Comparison of ENCODE assay signal across 24 cellular contexts in the genomic region with DNA sequence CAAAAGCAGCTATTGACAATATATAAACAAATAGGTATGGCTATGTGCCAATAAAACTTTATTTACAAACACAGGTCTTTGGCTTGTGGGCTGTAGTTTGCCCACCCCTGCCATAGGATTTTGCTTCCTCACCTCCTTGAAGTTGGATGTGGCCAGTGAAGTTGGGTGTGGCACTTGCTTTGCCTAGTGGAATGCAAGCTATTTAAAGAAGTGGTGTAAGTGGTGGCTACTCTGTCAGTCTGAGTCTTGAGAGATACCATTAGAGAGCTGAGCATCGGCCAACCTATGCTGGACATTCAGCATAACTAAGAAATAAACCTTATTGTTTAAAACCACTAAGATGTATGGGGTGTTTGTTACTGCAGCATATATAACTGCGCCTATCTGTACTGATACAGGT.
DNase-seq lines count a peak whose midpoint lies in the region; ATAC-seq, FAIRE-seq and TF ChIP-seq lines count a peak whose summit lies in the region.
"Had no signal": no experiment of that assay in that cellular context is flagged by ENCODE, and none has a peak within 500 bp of the region (broad histone marks: within the 10 kb centered on the region; RNA-seq: fewer than 3 reads in every experiment).

No MANE protein-coding gene starts in this region.

- no peak overlapping the region for H2AK5ac ChIP-seq in mesendoderm (ENCODE audit: low read length)

- no peak overlapping the region for H2BK15ac ChIP-seq in mesendoderm (replicated peaks; ENCODE audit: low read depth)

- POLR2A ChIA-PET in PC-3 (lab: Charles Lee; ENCODE audit: unreplicated experiment) (no interaction called here), RWPE1 (lab: Yijun Ruan, JAX; ENCODE audit: low non-redundant PET) (no interaction called here)

- no peak for TF ChIP-seq EP300 in esophagus muscularis mucosa (IDR thresholded peaks at IDR 0.05)

- H3K4me2 ChIP-seq in mesendoderm (ENCODE audit: low read length) (no peak overlapping the region), PC-3 (ENCODE audit: low read length) (no peak overlapping the region)
- H3K4me2 ChIP-seq: A549; BLaER1 treated with 17β-estradiol and CSF1 and Interleukin-3, amounts not matched to agents 10 nM and 100 nM had no signal

- CTCF ChIA-PET in PC-3 (lab: Charles Lee): no interaction called here
- CTCF ChIA-PET in RWPE1 (lab: Yijun Ruan, JAX): no interaction called here

- no peak overlapping the region for H3K4ac ChIP-seq in mesendoderm (ENCODE audit: low read depth, low read length)

- H3K9ac ChIP-seq in mesendoderm (ENCODE audit: low read length): no peak overlapping the region
- no peak overlapping the region for H3K9ac ChIP-seq in PC-3 (ENCODE audit: low read length)
- H3K9ac ChIP-seq: BLaER1 treated with 17β-estradiol and CSF1 and Interleukin-3, amounts not matched to agents 10 nM and 100 nM had no signal

- no peaks in the 10 kb centered on the region for H3K36me3 ChIP-seq in heart left ventricle
- no peaks in the 10 kb centered on the region for H3K36me3 ChIP-seq in esophagus muscularis mucosa
- H3K36me3 ChIP-seq in mesendoderm (ENCODE audit: control insufficient read depth, insufficient read depth, low read length): no peaks in the 10 kb centered on the region
- H3K36me3 ChIP-seq in PC-3 (ENCODE audit: low read depth, low read length): no peaks in the 10 kb centered on the region
- H3K36me3 ChIP-seq: BE2C had no signal

- 67 to 76% (median 72%) methylated on average over 2 of the region's 2 CpGs for WGBS in heart left ventricle, 4 donors
- WGBS in esophagus muscularis mucosa: 85% methylated on average over 2 of the region's 2 CpGs
- WGBS in mesendoderm (ENCODE audit: extremely low coverage, insufficient coverage, low lambda C conversion rate): no CpG with 5 or more reads among the region's 2 CpGs

- H3K79me2 ChIP-seq in mesendoderm (ENCODE audit: control insufficient read depth, insufficient read depth, low read length) (no peaks in the 10 kb centered on the region), PC-3 (ENCODE audit: low read length) (no peaks in the 10 kb centered on the region)

- peaks cover 0 to 16% (median 2%) of the 10 kb centered on the region in 12 donors for H3K4me1 ChIP-seq in heart left ventricle
- no peaks in the 10 kb centered on the region for H3K4me1 ChIP-seq in esophagus muscularis mucosa
- H3K4me1 ChIP-seq in mesendoderm (ENCODE audit: control insufficient read depth, low read depth, low read length): peaks cover 2% of the 10 kb centered on the region
- no peaks in the 10 kb centered on the region for H3K4me1 ChIP-seq in PC-3 (ENCODE audit: insufficient read depth, low read length)
- H3K4me1 ChIP-seq: A549, BE2C had no signal

- peak; percentile 37 for FAIRE-seq in urothelium cell line (lab: Jason Lieb, UNC)
- FAIRE-seq: A549, D721Med, G401.6, GM18507 had no signal

- TF ChIP-seq POLR2A in heart left ventricle (IDR thresholded peaks at IDR 0.05) (no peak), esophagus muscularis mucosa (IDR thresholded peaks at IDR 0.05; ENCODE audit: low read depth) (no peak)

- no peaks in the 10 kb centered on the region for H3F3A ChIP-seq in PC-3 (ENCODE audit: low read length, unreplicated experiment)

- H3K9me2 ChIP-seq in PC-3 (replicated peaks; ENCODE audit: low read length): 0 out of 2 replicates have a peak, but pooled peaks cover 2% of the 10 kb centered on the region

- H3K9me3 ChIP-seq in heart left ventricle (peaks cover 0 to 10% (median 0%) of the 10 kb centered on the region in 12 donors), esophagus muscularis mucosa (peaks cover 0 to 5% (median 0%) of the 10 kb centered on the region in 4 donors), PC-3 (ENCODE audit: low read length) (peaks cover 4% of the 10 kb centered on the region; the same call in 1 of the 2 replicates)
- H3K9me3 ChIP-seq: A549, BE2C had no signal

- no peak for TF ChIP-seq CTCF in heart left ventricle (IDR thresholded peaks at IDR 0.05)
- TF ChIP-seq CTCF in esophagus muscularis mucosa (IDR thresholded peaks at IDR 0.05): no peak
- TF ChIP-seq CTCF in PC-3 (conservative IDR thresholded peaks at IDR 0.05; ENCODE audit: low read depth, low read length): no peak
- no peak for TF ChIP-seq CTCF in RWPE1 (conservative IDR thresholded peaks at IDR 0.05; ENCODE audit: low read depth)

- no peak overlapping the region for H3K56ac ChIP-seq in mesendoderm (ENCODE audit: low read length)

- no peaks in the 10 kb centered on the region for H3K79me1 ChIP-seq in mesendoderm (ENCODE audit: low read length)

- intact Hi-C loops in left ventricle myocardium superior (cut with micrococcal nuclease): no loop called here
- intact Hi-C loops in heart left ventricle (cut with DNase I): no loop called here
- intact Hi-C loops in esophagus muscularis mucosa (cut with DNase I): no loop called here
- intact Hi-C loops in PC-3 (cut with micrococcal nuclease): no loop called here

- no peak overlapping the region for H3K18ac ChIP-seq in mesendoderm (ENCODE audit: low read length)

- in situ Hi-C loops in G401 (cut with HindIII; ENCODE audit: low sequenced_read_pairs): no loop called here

- H3K4me3 ChIP-seq in heart left ventricle: no peak overlapping the region
- H3K4me3 ChIP-seq in esophagus muscularis mucosa: no peak overlapping the region
- H3K4me3 ChIP-seq in mesendoderm (ENCODE audit: low read length): no peak overlapping the region
- no peak overlapping the region for H3K4me3 ChIP-seq in PC-3 (ENCODE audit: low read length)
- H3K4me3 ChIP-seq: A549; BLaER1 treated with 17β-estradiol and CSF1 and Interleukin-3, amounts not matched to agents 10 nM and 100 nM had no signal

- H2AFZ ChIP-seq in PC-3 (ENCODE audit: low read length): no peak overlapping the region

- H3K27me3 ChIP-seq in heart left ventricle: no peaks in the 10 kb centered on the region
- H3K27me3 ChIP-seq in esophagus muscularis mucosa: no peaks in the 10 kb centered on the region
- H3K27me3 ChIP-seq in mesendoderm (ENCODE audit: insufficient read depth, low read length, poor library complexity): no peaks in the 10 kb centered on the region
- H3K27me3 ChIP-seq in PC-3 (ENCODE audit: low read length): peaks cover 18% of the 10 kb centered on the region; the same call in 1 of the 2 replicates
- H3K27me3 ChIP-seq: BE2C; BLaER1 treated with 17β-estradiol and CSF1 and Interleukin-3, amounts not matched to agents 10 nM and 100 nM had no signal

- 0 out of 2 replicates have a peak, but pooled peaks cover 5% of the 10 kb centered on the region for H4K20me1 ChIP-seq in PC-3 (ENCODE audit: low read length)
- H4K20me1 ChIP-seq: BLaER1 treated with 17β-estradiol and CSF1 and Interleukin-3, amounts not matched to agents 10 nM and 100 nM had no signal

- H4K8ac ChIP-seq in mesendoderm (ENCODE audit: low read depth, low read length): no peak overlapping the region

- H3K27ac ChIP-seq in heart left ventricle: no peak overlapping the region
- H3K27ac ChIP-seq in esophagus muscularis mucosa (replicated peaks in 1 of 4): no peak overlapping the region
- no peak overlapping the region for H3K27ac ChIP-seq in mesendoderm (ENCODE audit: low read depth, low read length)
- H3K27ac ChIP-seq in PC-3 (ENCODE audit: low read length): no peak overlapping the region
- no peak overlapping the region for H3K27ac ChIP-seq in RWPE1
- H3K27ac ChIP-seq: A549; BLaER1 treated with 17β-estradiol and CSF1 and Interleukin-3, amounts not matched to agents 10 nM and 100 nM had no signal

- DNase-seq in left ventricle myocardium superior: no peak
- no peak for DNase-seq in heart left ventricle
- DNase-seq in esophagus muscularis mucosa (ENCODE audit: extremely low spot score): peak; percentile 47
- DNase-seq in mesendoderm: peak; percentile 30
- DNase-seq in urothelium cell line (ENCODE audit: low spot score): peak; percentile 40
- DNase-seq in G401 (ENCODE audit: low spot score): no peak
- DNase-seq in PC-3: no peak
- no peak for DNase-seq in RWPE1 (ENCODE audit: low spot score)
- DNase-seq: 8988T; ACHN; AML-193; BE2C; CD4-positive, alpha-beta T cell; CD8-positive, alpha-beta memory T cell; DMS 273 treated with DMSO at 0.1 percent for 48 hours; DMS79 treated with DMSO at 0.1 percent for 48 hours; GOT3; H7; HCEC 1CT had no signal

- H3K23ac ChIP-seq in mesendoderm (ENCODE audit: low read length): no peak overlapping the region

- no TSS peak for BruUV-seq in PC-3 (replicated peaks; lab: Mats Ljungman, UMichigan)

- H4K5ac ChIP-seq in mesendoderm (ENCODE audit: low read length): no peak overlapping the region

- no peak overlapping the region for H2BK5ac ChIP-seq in mesendoderm (ENCODE audit: low read length)

- peak; percentile 22 for ATAC-seq in left ventricle myocardium superior
- no peak for ATAC-seq in heart left ventricle
- no peak for ATAC-seq in PC-3
- ATAC-seq: A549 had no signal

- no peak overlapping the region for H2BK120ac ChIP-seq in mesendoderm (ENCODE audit: low read depth, low read length)

Comparison
In these comparisons a context has a peak if more than half of its experiments do, and no peak if none do; other contexts are left out.
1. DNase-seq: peak in esophagus muscularis mucosa (single experiment), mesendoderm (single experiment) and urothelium cell line (single experiment); none in left ventricle myocardium superior (single experiment), heart left ventricle (0 of 5), G401 (single experiment), PC-3 (single experiment) and RWPE1 (single experiment).